22 cellular contexts compared by ENCODE assay signal in genomic region chr15:69855601-69856000, GRCh38.
DNase-seq lines count a peak whose midpoint lies in the region; ATAC-seq, FAIRE-seq and TF ChIP-seq lines count a peak whose summit lies in the region.
"Had no signal": no experiment of that assay in that cellular context is flagged by ENCODE, and none has a peak within 500 bp of the region (broad histone marks: within the 10 kb centered on the region; RNA-seq: fewer than 3 reads in every experiment).

No MANE protein-coding gene starts in this region.

- H3K9ac ChIP-seq in BLaER1 (no peak overlapping the region), neural progenitor cell (no peak overlapping the region)
- H3K9ac ChIP-seq: parathyroid adenoma had no signal

- H3K4me3 Mint-ChIP-seq in chondrocyte (ENCODE audit: unreplicated experiment) (peak overlapping the region; percentile 66), neural progenitor cell (no peak overlapping the region)
- H3K4me3 Mint-ChIP-seq in naive thymus-derived CD8-positive, alpha-beta T cell: no peak overlapping the region

- no peak overlapping the region for H2AFZ ChIP-seq in neural progenitor cell (replicated peaks)
- H2AFZ ChIP-seq: parathyroid adenoma had no signal

- no peaks in the 10 kb centered on the region for H3K9me3 Mint-ChIP-seq in chondrocyte (ENCODE audit: low read depth)
- H3K9me3 Mint-ChIP-seq in neural progenitor cell: peaks cover 2% of the 10 kb centered on the region
- no peaks in the 10 kb centered on the region for H3K9me3 Mint-ChIP-seq in naive thymus-derived CD8-positive, alpha-beta T cell

- H3K4me2 ChIP-seq in BLaER1 (peak overlapping the region; percentile 50), neural progenitor cell (no peak overlapping the region)

- H3K27ac ChIP-seq in BLaER1: no peak overlapping the region
- H3K27ac ChIP-seq in neural progenitor cell: no peak overlapping the region
- H3K27ac ChIP-seq: parathyroid adenoma, suprapubic skin had no signal

- H3K36me3 Mint-ChIP-seq in chondrocyte (ENCODE audit: low read depth) (no peaks in the 10 kb centered on the region), neural progenitor cell (no peaks in the 10 kb centered on the region)
- H3K36me3 Mint-ChIP-seq in naive thymus-derived CD8-positive, alpha-beta T cell: no peaks in the 10 kb centered on the region

- FAIRE-seq in HTR-8/SVneo (lab: Jason Lieb, UNC): peak; percentile 69
- FAIRE-seq: colon, D721Med, endometrium had no signal

- H3K27me3 ChIP-seq in BLaER1 (peaks cover 99% of the 10 kb centered on the region), neural progenitor cell (no peaks in the 10 kb centered on the region)

- H4K20me1 ChIP-seq in BLaER1 (peaks cover 97% of the 10 kb centered on the region), neural progenitor cell (ENCODE audit: low read depth) (no peaks in the 10 kb centered on the region)

- TF ChIP-seq CTCF in chondrocyte (IDR thresholded peaks at IDR 0.05) (no peak), neural progenitor cell (IDR thresholded peaks at IDR 0.05) (no peak)

- H3K27ac Mint-ChIP-seq in chondrocyte (ENCODE audit: unreplicated experiment): peak overlapping the region; percentile 96
- H3K27ac Mint-ChIP-seq in neural progenitor cell: peak overlapping the region; percentile 60
- H3K27ac Mint-ChIP-seq in naive thymus-derived CD8-positive, alpha-beta T cell: no peak overlapping the region

- no peaks in the 10 kb centered on the region for H3F3A ChIP-seq in neural progenitor cell (ENCODE audit: low read depth)

- H3K9me3 ChIP-seq in BLaER1 (no peaks in the 10 kb centered on the region), neural progenitor cell (ENCODE audit: low read depth) (no peaks in the 10 kb centered on the region)
- H3K9me3 ChIP-seq: HAP-1, mucosa of descending colon, suprapubic skin had no signal

- H3K4me3 ChIP-seq in BLaER1 (no peak overlapping the region), neural progenitor cell (no peak overlapping the region)
- H3K4me3 ChIP-seq: HAP-1, mucosa of descending colon, skin epidermis, suprapubic skin had no signal

- POLR2A ChIA-PET in naive thymus-derived CD8-positive, alpha-beta T cell (lab: Charles Lee): no interaction called here

- H3K27me3 Mint-ChIP-seq in chondrocyte (ENCODE audit: low read depth): no peaks in the 10 kb centered on the region
- H3K27me3 Mint-ChIP-seq in neural progenitor cell (ENCODE audit: insufficient read depth, low read depth): peaks cover 18% of the 10 kb centered on the region
- H3K27me3 Mint-ChIP-seq in naive thymus-derived CD8-positive, alpha-beta T cell: peaks cover 3 to 9% (median 4%) of the 10 kb centered on the region in 5 donors

- H3K36me3 ChIP-seq in BLaER1 (no peaks in the 10 kb centered on the region), neural progenitor cell (no peaks in the 10 kb centered on the region)
- H3K36me3 ChIP-seq: HAP-1, suprapubic skin had no signal

- H3K4me1 ChIP-seq in BLaER1 (peaks cover 38% of the 10 kb centered on the region), neural progenitor cell (peaks cover 14% of the 10 kb centered on the region)
- H3K4me1 ChIP-seq: HAP-1, parathyroid adenoma, suprapubic skin had no signal

- H3K79me2 ChIP-seq in neural progenitor cell (ENCODE audit: low read depth): no peaks in the 10 kb centered on the region
- H3K79me2 ChIP-seq: parathyroid adenoma had no signal

- H3K4me1 Mint-ChIP-seq in chondrocyte (ENCODE audit: low read depth) (peaks cover 58% of the 10 kb centered on the region), neural progenitor cell (peaks cover 77% of the 10 kb centered on the region)
- peaks cover 10 to 24% (median 20%) of the 10 kb centered on the region in 4 donors for H3K4me1 Mint-ChIP-seq in naive thymus-derived CD8-positive, alpha-beta T cell

- no peak for ATAC-seq in naive thymus-derived CD8-positive, alpha-beta T cell
- ATAC-seq in HG03196 (IDR thresholded peaks at IDR 0.05; ENCODE audit: unreplicated experiment) (no peak), HG03045 (IDR thresholded peaks at IDR 0.05; ENCODE audit: unreplicated experiment) (no peak)
- ATAC-seq: mucosa of descending colon had no signal

- DNase-seq in HTR-8/SVneo (ENCODE audit: insufficient read length, low spot score) (peak; percentile 26), chondrocyte (ENCODE audit: low spot score) (no peak), neural progenitor cell (ENCODE audit: low spot score) (no peak), SIG-M5 treated with dmso at 0.1 percent for 504 hours (lab: John Stamatoyannopoulos, UW; ENCODE audit: unreplicated experiment) (no peak)
- no peak for DNase-seq in naive thymus-derived CD8-positive, alpha-beta T cell
- DNase-seq: activated CD4-positive, alpha-beta T cell treated with anti-CD3 and anti-CD28 coated beads for 4 hours; activated gamma-delta T cell treated with Interleukin-2 at 50 U/mL for 16 hours; AML-193; hypothalamus; mucosa of descending colon; NCI-H1694 treated with DMSO at 0.1 percent for 48 hours; NCI-H69 had no signal

Comparison
In these comparisons a context has a peak if more than half of its experiments do, and no peak if none do; other contexts are left out.
1. H3K27ac Mint-ChIP-seq: peak in chondrocyte (single experiment) and neural progenitor cell (single experiment); none in naive thymus-derived CD8-positive, alpha-beta T cell (0 of 10).